ENCODE assay signal across 1 cellular context in the genomic region with DNA sequence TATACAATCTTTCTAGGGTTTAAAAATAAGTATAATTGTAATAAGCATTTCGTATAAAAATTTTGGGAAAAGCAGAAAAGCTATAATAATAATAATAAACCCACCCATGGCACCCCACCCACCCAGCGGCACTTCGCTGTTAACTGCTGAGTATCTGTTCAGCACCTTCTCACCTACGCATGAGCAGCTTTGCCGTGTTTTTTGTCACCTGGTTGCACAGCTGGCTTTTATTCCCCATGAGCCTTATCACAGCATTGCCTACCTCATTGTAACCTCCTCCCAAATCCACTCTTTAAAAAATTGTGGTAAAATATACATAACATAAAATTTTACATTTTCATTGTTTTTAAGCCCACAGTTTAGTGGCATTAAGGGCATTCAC.
TF ChIP-seq lines count a peak whose summit lies in the region.

No MANE protein-coding gene starts in this region.

TF ChIP-seq in GM12878, 131 proteins besides CTCF, POLR2A, EP300 and RAD21:
- TF ChIP-seq JUNB (IDR thresholded peaks at IDR 0.05) (no peak), TCF12 (IDR thresholded peaks at IDR 0.05; ENCODE audit: low read depth, low read length) (0 out of 2 replicates have a peak, but pooled peaks have one; percentile 35), MEF2B (IDR thresholded peaks at IDR 0.05; ENCODE audit: partially characterized antibody, poor library complexity, severe bottlenecking) (peak; percentile 20)
